In the genomic region with DNA sequence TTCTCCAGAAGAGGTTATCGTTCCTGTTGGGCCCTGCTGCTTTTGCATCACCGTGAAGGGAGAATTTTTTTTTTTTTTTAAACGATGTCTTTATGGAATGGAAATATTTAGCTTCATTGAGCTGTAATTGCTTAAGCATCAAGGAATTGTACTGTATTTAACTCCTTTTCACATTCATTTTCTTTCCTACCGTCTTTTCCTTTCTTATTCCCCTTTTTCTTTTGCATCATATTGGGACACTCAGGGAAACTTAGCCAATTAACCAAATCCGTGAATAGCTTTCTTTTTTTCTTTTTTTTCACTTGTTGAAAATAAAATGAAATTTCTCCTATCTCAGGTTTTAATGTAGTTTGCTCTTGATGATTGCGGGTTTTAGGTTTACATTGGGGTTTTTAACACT, we compare ENCODE assay signal across 8 cellular contexts. TPM values are rescaled to one million over a fixed set of nuclear protein-coding genes. Genes with fewer than 3 reads are reported as not detected.
DNase-seq lines count a peak whose midpoint lies in the region; ATAC-seq and TF ChIP-seq lines count a peak whose summit lies in the region.

No MANE protein-coding gene starts in this region.

- H3K4me1 ChIP-seq in BE2C (no peaks in the 10 kb centered on the region; the same call in 1 of the 2 replicates), Loucy (ENCODE audit: insufficient read depth, low read length, poor library complexity, severe bottlenecking) (peaks cover 51% of the 10 kb centered on the region)

- peak overlapping the region; percentile 100 for H3K4me3 Mint-ChIP-seq in nephron progenitor cell

- H3K79me2 ChIP-seq in Loucy (ENCODE audit: insufficient read depth, low read length): peaks cover 67% of the 10 kb centered on the region

- no peaks in the 10 kb centered on the region for H3K9me3 ChIP-seq in BE2C
- no peaks in the 10 kb centered on the region for H3K9me3 ChIP-seq in Loucy (ENCODE audit: insufficient read depth, low read depth, low read length)

- H3K27me3 ChIP-seq in BE2C (no peaks in the 10 kb centered on the region), Loucy (ENCODE audit: insufficient read depth, low read length, poor library complexity, severe bottlenecking) (no peaks in the 10 kb centered on the region)

- H3K27ac ChIP-seq in coronary artery: peak overlapping the region; percentile 61 to 84

- H3K9ac ChIP-seq in Loucy (ENCODE audit: low read depth, low read length, poor library complexity, severe bottlenecking): peak overlapping the region; percentile 82

- H3K4me3 ChIP-seq in BE2C (ENCODE audit: low read depth, low read length) (peak overlapping the region; percentile 95), Loucy (ENCODE audit: low read length, poor library complexity, severe bottlenecking) (peak overlapping the region; percentile 94), coronary artery (peak overlapping the region; percentile 96)

- DNase-seq in BE2C (no peak), coronary artery (ENCODE audit: low spot score) (no peak), nephron progenitor cell (no peak), nucleus accumbens (lab: John Stamatoyannopoulos, UW) (no peak)

- ATAC-seq in GM18870 (IDR thresholded peaks at IDR 0.05; ENCODE audit: unreplicated experiment) (no peak), HG03039 (IDR thresholded peaks at IDR 0.05; ENCODE audit: unreplicated experiment) (no peak), GM18511 (IDR thresholded peaks at IDR 0.05; ENCODE audit: unreplicated experiment) (no peak)

- peaks cover 26% of the 10 kb centered on the region for H3K36me3 Mint-ChIP-seq in nephron progenitor cell (ENCODE audit: low read depth)

- peaks cover 3% of the 10 kb centered on the region for H3K27me3 Mint-ChIP-seq in nephron progenitor cell (ENCODE audit: low read depth, poor library complexity)

- H3K36me3 ChIP-seq in BE2C (peaks cover 28% of the 10 kb centered on the region), Loucy (ENCODE audit: insufficient read depth, low read length) (peaks cover 4% of the 10 kb centered on the region; the same call in 1 of the 2 replicates)

- peak overlapping the region; percentile 69 for H3K27ac Mint-ChIP-seq in nephron progenitor cell

- H3K9me3 Mint-ChIP-seq in nephron progenitor cell: no peaks in the 10 kb centered on the region

- peaks cover 54% of the 10 kb centered on the region for H4K20me1 ChIP-seq in Loucy (ENCODE audit: insufficient read depth, low read length, poor library complexity, severe bottlenecking)

- H3K4me1 Mint-ChIP-seq in nephron progenitor cell: peaks cover 33% of the 10 kb centered on the region

- H3K9me2 ChIP-seq in Loucy (replicated peaks; ENCODE audit: low read depth, low read length): no peaks in the 10 kb centered on the region

- H3F3A ChIP-seq in Loucy (ENCODE audit: low read depth): no peaks in the 10 kb centered on the region

- TF ChIP-seq CTCF in BE2C (IDR thresholded peaks at IDR 0.05; ENCODE audit: low read depth, low read length) (no peak), Loucy (conservative IDR thresholded peaks at IDR 0.05; ENCODE audit: low read length) (no peak), coronary artery (IDR thresholded peaks at IDR 0.05) (no peak), nephron progenitor cell (IDR thresholded peaks at IDR 0.05) (no peak)

- no peak overlapping the region for H2AFZ ChIP-seq in Loucy (ENCODE audit: low read length)

- peak overlapping the region; percentile 82 for H3K4me2 ChIP-seq in Loucy (ENCODE audit: low read depth, low read length, poor library complexity, severe bottlenecking)

RNA-seq across cellular contexts. Expression of a gene that starts 1.5 kb away (rescaled TPM):
- 102 TPM for polyA plus RNA-seq in BE2C (2012; ENCODE audit: insufficient read depth, insufficient read length, low read depth)
